In the genomic region with DNA sequence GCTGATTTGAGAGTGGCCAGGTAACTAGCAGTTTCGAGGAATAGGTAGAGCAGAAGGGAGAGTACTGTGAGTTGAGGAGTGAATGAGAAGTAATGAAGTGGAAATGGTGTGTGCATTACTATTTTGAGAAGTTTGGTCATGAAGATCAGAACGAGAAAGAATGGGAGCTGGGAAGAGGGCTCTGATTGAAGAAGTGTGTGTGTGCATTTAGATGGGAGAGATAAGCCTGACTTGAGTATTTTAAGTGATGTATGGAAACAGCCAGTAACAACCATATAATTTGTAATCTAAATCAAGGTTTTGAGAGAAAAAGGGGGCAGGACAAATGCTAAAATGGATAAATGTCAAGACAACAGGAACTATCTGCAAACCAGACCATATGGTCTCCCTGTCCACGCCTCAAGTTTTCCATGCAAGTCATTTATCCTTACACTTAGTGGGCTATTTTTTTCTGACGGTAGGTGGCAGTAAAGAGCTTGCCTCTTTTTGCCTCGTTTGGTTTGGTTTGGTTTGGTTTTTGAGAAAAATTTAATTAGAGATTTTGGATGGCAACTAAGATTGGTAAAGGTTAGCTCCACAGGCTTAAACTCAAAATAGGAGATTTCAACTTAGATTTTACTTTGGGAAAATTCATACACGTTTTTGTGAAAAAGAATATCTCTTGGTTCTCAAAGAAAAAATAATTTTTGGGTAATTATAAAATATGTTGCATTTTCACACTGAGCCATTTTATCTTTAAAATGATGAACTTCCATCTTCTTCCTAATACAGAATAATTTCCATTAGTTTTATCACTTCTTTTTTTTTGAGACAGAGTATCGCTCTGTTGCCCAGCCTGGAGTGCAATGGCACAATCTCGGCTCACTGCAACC, we compare ENCODE assay signal across 8 cellular contexts. TPM values are rescaled to one million over a fixed set of nuclear protein-coding genes. Genes with fewer than 3 reads are reported as not detected.
DNase-seq lines count a peak whose midpoint lies in the region; ATAC-seq and FAIRE-seq lines count a peak whose summit lies in the region.

No MANE protein-coding gene starts in this region.

- no peaks in the 10 kb centered on the region for H3K9me3 ChIP-seq in CD8-positive, alpha-beta memory T cell (ENCODE audit: low read length)

- DNase-seq in CD8-positive, alpha-beta memory T cell, result peak in 4 of 5 donors; percentile 19 to 53 (median 48)
- DNase-seq in GM19239 (ENCODE audit: insufficient read length, low spot score) (no peak), NCI-H2196 treated with DMSO at 0.1 percent for 48 hours (lab: John Stamatoyannopoulos, UW; ENCODE audit: unreplicated experiment) (peak; percentile 15), germinal center (ENCODE audit: low spot score) (peak; percentile 44), pulmonary artery endothelial cell (ENCODE audit: low read depth, low spot score) (peak; percentile 35)
- peak; percentile 88 for DNase-seq in activated CD4-positive, alpha-beta T cell treated with anti-CD3 and anti-CD28 coated beads, Interleukin-2, amount 10 ng/mL, durations not matched to agents 24 days and 14 days

- H3K27me3 Mint-ChIP-seq in CD8-positive, alpha-beta memory T cell, result peaks cover 9 to 11% of the 10 kb centered on the region in 2 donors
- peaks cover 24% of the 10 kb centered on the region for H3K27me3 Mint-ChIP-seq in activated CD4-positive, alpha-beta T cell treated with anti-CD3 and anti-CD28 coated beads, Interleukin-2, amount 10 ng/mL, durations not matched to agents 24 days and 14 days

- no peaks in the 10 kb centered on the region for H3K4me1 ChIP-seq in CD8-positive, alpha-beta memory T cell (ENCODE audit: insufficient read depth, low read length)

- no peak overlapping the region for H3K27ac Mint-ChIP-seq in CD8-positive, alpha-beta memory T cell
- no peak overlapping the region for H3K27ac Mint-ChIP-seq in activated CD4-positive, alpha-beta T cell treated with anti-CD3 and anti-CD28 coated beads, Interleukin-2, amount 10 ng/mL, durations not matched to agents 24 days and 14 days

- no peak overlapping the region for H3K27ac ChIP-seq in CD8-positive, alpha-beta memory T cell (ENCODE audit: low read depth, low read length)

- H3K9me3 Mint-ChIP-seq in CD8-positive, alpha-beta memory T cell, result no peaks in the 10 kb centered on the region
- H3K9me3 Mint-ChIP-seq in activated CD4-positive, alpha-beta T cell treated with anti-CD3 and anti-CD28 coated beads, Interleukin-2, amount 10 ng/mL, durations not matched to agents 24 days and 14 days, result no peaks in the 10 kb centered on the region

- no peaks in the 10 kb centered on the region for H3K36me3 ChIP-seq in CD8-positive, alpha-beta memory T cell (ENCODE audit: insufficient read depth, low read length)

- POLR2A ChIA-PET in CD8-positive, alpha-beta memory T cell (lab: Charles Lee), result no interaction called here

- CTCF ChIA-PET in CD8-positive, alpha-beta memory T cell (lab: Charles Lee), result interaction anchor here (0.6 to 1.7 kb wide), 13 partner anchors 9 to 458 kb away, joined by 3 to 13 read pairs (median 4); a partner anchor contains a TSS

- H3K36me3 Mint-ChIP-seq in CD8-positive, alpha-beta memory T cell, result no peaks in the 10 kb centered on the region
- H3K36me3 Mint-ChIP-seq in activated CD4-positive, alpha-beta T cell treated with anti-CD3 and anti-CD28 coated beads, Interleukin-2, amount 10 ng/mL, durations not matched to agents 24 days and 14 days (ENCODE audit: low read depth), result no peaks in the 10 kb centered on the region

- H3K4me1 Mint-ChIP-seq in CD8-positive, alpha-beta memory T cell, result no peaks in the 10 kb centered on the region
- peaks cover 8% of the 10 kb centered on the region for H3K4me1 Mint-ChIP-seq in activated CD4-positive, alpha-beta T cell treated with anti-CD3 and anti-CD28 coated beads, Interleukin-2, amount 10 ng/mL, durations not matched to agents 24 days and 14 days

- no peak overlapping the region for H3K4me3 ChIP-seq in CD8-positive, alpha-beta memory T cell (ENCODE audit: low read length)

- no peaks in the 10 kb centered on the region for H3K27me3 ChIP-seq in CD8-positive, alpha-beta memory T cell (ENCODE audit: insufficient read depth, low read length, poor library complexity, severe bottlenecking)

- FAIRE-seq in GM19239 (lab: Jason Lieb, UNC), result peak; percentile 88

- ATAC-seq in GM19397 (IDR thresholded peaks at IDR 0.05; ENCODE audit: unreplicated experiment) (no peak), GM21360 (IDR thresholded peaks at IDR 0.05; ENCODE audit: unreplicated experiment) (no peak)

- H3K4me3 Mint-ChIP-seq in CD8-positive, alpha-beta memory T cell, result no peak overlapping the region
- no peak overlapping the region for H3K4me3 Mint-ChIP-seq in activated CD4-positive, alpha-beta T cell treated with anti-CD3 and anti-CD28 coated beads, Interleukin-2, amount 10 ng/mL, durations not matched to agents 24 days and 14 days

- intact Hi-C loops in activated CD4-positive, alpha-beta T cell treated with anti-CD3 and anti-CD28 coated beads, Interleukin-2, amount 10 ng/mL, durations not matched to agents 24 days and 14 days (cut with micrococcal nuclease), result loop anchor here (2.0 to 10.0 kb wide), 5 partner anchors 184 to 457 kb away; no protein-coding TSS in a partner anchor

RNA-seq across cellular contexts. Expression of a gene that starts 9.5 kb away (rescaled TPM):
- 10 to 100 TPM; 14.4 to 15.6 TPM for total RNA-seq in CD8-positive, alpha-beta memory T cell
- 5.0 TPM for polyA plus RNA-seq in CD8-positive, alpha-beta memory T cell
- total RNA-seq in activated CD4-positive, alpha-beta T cell treated with anti-CD3 and anti-CD28 coated beads, Interleukin-2, amount 10 ng/mL, durations not matched to agents 24 days and 14 days, result 16.1 and 17.2 TPM in 2 replicates
- total RNA-seq in pulmonary artery endothelial cell, result 55.7 and 77.5 TPM in 2 replicates
